ENCODE assay signal across 15 cellular contexts in genomic region chr19:8196271-8196908, GRCh38. TPM values are rescaled to one million over a fixed set of nuclear protein-coding genes. Genes with fewer than 3 reads are reported as not detected.
DNase-seq lines count a peak whose midpoint lies in the region; ATAC-seq and TF ChIP-seq lines count a peak whose summit lies in the region.
"Had no signal": no experiment of that assay in that cellular context is flagged by ENCODE, and none has a peak within 500 bp of the region (broad histone marks: within the 10 kb centered on the region; RNA-seq: fewer than 3 reads in every experiment).

No MANE protein-coding gene starts in this region.

- peaks cover 51% of the 10 kb centered on the region for H3K4me1 Mint-ChIP-seq in activated naive CD4-positive, alpha-beta T cell treated with anti-CD3 and anti-CD28 coated beads, Interleukin-2, amount 50 U/mL, for 24 hours
- peaks cover 5% of the 10 kb centered on the region for H3K4me1 Mint-ChIP-seq in endodermal cell

- peak overlapping the region; percentile 75 for H3K27ac Mint-ChIP-seq in activated naive CD4-positive, alpha-beta T cell treated with anti-CD3 and anti-CD28 coated beads, Interleukin-2, amount 50 U/mL, for 24 hours
- peak overlapping the region; percentile 16 for H3K27ac Mint-ChIP-seq in endodermal cell

- H3K9me3 ChIP-seq in endodermal cell (ENCODE audit: control insufficient read depth, low read length) = no peaks in the 10 kb centered on the region
- no peaks in the 10 kb centered on the region for H3K9me3 ChIP-seq in ascending aorta
- H3K9me3 ChIP-seq: transverse colon had no signal

- no peaks in the 10 kb centered on the region for H3K27me3 Mint-ChIP-seq in activated naive CD4-positive, alpha-beta T cell treated with anti-CD3 and anti-CD28 coated beads, Interleukin-2, amount 50 U/mL, for 24 hours
- no peaks in the 10 kb centered on the region for H3K27me3 Mint-ChIP-seq in endodermal cell (ENCODE audit: insufficient read depth)

- no peak for TF ChIP-seq CTCF in endodermal cell (conservative IDR thresholded peaks at IDR 0.05)
- no peak for TF ChIP-seq CTCF in ascending aorta (IDR thresholded peaks at IDR 0.05)

- no peaks in the 10 kb centered on the region for H3K36me3 Mint-ChIP-seq in activated naive CD4-positive, alpha-beta T cell treated with anti-CD3 and anti-CD28 coated beads, Interleukin-2, amount 50 U/mL, for 24 hours
- H3K36me3 Mint-ChIP-seq in endodermal cell (ENCODE audit: low read depth) = no peaks in the 10 kb centered on the region

- no peak for DNase-seq in activated naive CD4-positive, alpha-beta T cell (lab: John Stamatoyannopoulos, UW)
- DNase-seq in OCI-M1 (lab: John Stamatoyannopoulos, UW) = peak; percentile 25
- no peak for DNase-seq in endodermal cell
- no peak for DNase-seq in ascending aorta (ENCODE audit: low spot score in 2 of 2)
- DNase-seq in AG08396 (ENCODE audit: low spot score) = no peak
- DNase-seq in DMS 273 (lab: John Stamatoyannopoulos, UW; ENCODE audit: unreplicated experiment) = no peak
- DNase-seq: activated CD4-positive, CD25-positive, alpha-beta regulatory T cell; activated naive CD4-positive, alpha-beta T cell treated with Interleukin-2 at 50 U/mL for 16 hours; cortex of kidney; NCI-H2171 treated with DMSO at 0.1 percent for 48 hours; transverse colon had no signal

- no peak overlapping the region for H3K9ac ChIP-seq in endodermal cell (ENCODE audit: extremely low read depth, low read length, poor library complexity, severe bottlenecking)
- H3K9ac ChIP-seq: KMS-11 had no signal

- no peak overlapping the region for H3K4me3 Mint-ChIP-seq in activated naive CD4-positive, alpha-beta T cell treated with anti-CD3 and anti-CD28 coated beads, Interleukin-2, amount 50 U/mL, for 24 hours
- no peak overlapping the region for H3K4me3 Mint-ChIP-seq in endodermal cell

- ATAC-seq in GM21717 (IDR thresholded peaks at IDR 0.05; ENCODE audit: unreplicated experiment) = no peak

- H3K4me1 ChIP-seq in endodermal cell (ENCODE audit: control insufficient read depth, insufficient read depth, low read length) (no peaks in the 10 kb centered on the region), ascending aorta (no peaks in the 10 kb centered on the region)

- H3K27ac ChIP-seq in endodermal cell (ENCODE audit: low read depth, low read length) = no peak overlapping the region
- no peak overlapping the region for H3K27ac ChIP-seq in ascending aorta
- H3K27ac ChIP-seq: KMS-11, transverse colon had no signal

- intact Hi-C loops in ascending aorta (cut with DNase I) = no loop called here

- H3K9me3 Mint-ChIP-seq in activated naive CD4-positive, alpha-beta T cell treated with anti-CD3 and anti-CD28 coated beads, Interleukin-2, amount 50 U/mL, for 24 hours = no peaks in the 10 kb centered on the region
- H3K9me3 Mint-ChIP-seq in endodermal cell = no peaks in the 10 kb centered on the region

- H3K4me3 ChIP-seq in endodermal cell (ENCODE audit: low read length) (no peak overlapping the region), ascending aorta (no peak overlapping the region)
- H3K4me3 ChIP-seq: transverse colon had no signal

- H3K27me3 ChIP-seq in endodermal cell (ENCODE audit: control insufficient read depth, insufficient read depth, low read length, poor library complexity, severe bottlenecking) = no peaks in the 10 kb centered on the region
- H3K27me3 ChIP-seq in ascending aorta = no peaks in the 10 kb centered on the region
- H3K27me3 ChIP-seq: transverse colon had no signal

- H3K36me3 ChIP-seq in endodermal cell (ENCODE audit: control insufficient read depth, insufficient read depth, low read length) (no peaks in the 10 kb centered on the region), ascending aorta (no peaks in the 10 kb centered on the region)
- H3K36me3 ChIP-seq: transverse colon had no signal

- WGBS in endodermal cell (ENCODE audit: insufficient coverage in 1 of 2, insufficient read length in 1 of 2), 2 experiments = 86 to 97% methylated on average over 4 to 7 of the region's 10 CpGs

RNA-seq across cellular contexts. Expression of gene CERS4, which starts 12.8 kb away (rescaled TPM):
- total RNA-seq in endodermal cell (100 to 1,000 TPM in 1 of 2 donors, 10 to 100 TPM in 1; 76.9 to 105 TPM), ascending aorta (20.2 TPM)
- polyA plus RNA-seq in endodermal cell (2013, experiment 1 of 2) = 52.1 TPM
- polyA plus RNA-seq in endodermal cell (2013, experiment 2 of 2) = 56.6 TPM

RNA-seq across cellular contexts. Expression of gene FBN3, which starts 47.0 kb away (rescaled TPM):
- 100 to 1,000 TPM; 105 to 143 TPM for total RNA-seq in endodermal cell
- 19.4 TPM for polyA plus RNA-seq in endodermal cell (2013, experiment 1 of 2)
- polyA plus RNA-seq in endodermal cell (2013, experiment 2 of 2) = 21.4 TPM
- not detected for total RNA-seq in ascending aorta
- total RNA-seq: transverse colon had no signal
- polyA plus RNA-seq: AG04450 had no signal

Comparison
In these comparisons a context has a peak if more than half of its experiments do, and no peak if none do; other contexts are left out.
1. RNA of gene FBN3, which starts 47.0 kb away (total RNA-seq): 105 to 143 TPM in endodermal cell; not detected in ascending aorta (single experiment); every median in the first group is over 100 times any median in the second.